Comparison of ENCODE assay signal across 28 cellular contexts in genomic region chr4:167614866-167615265, GRCh38.
DNase-seq lines count a peak whose midpoint lies in the region; ATAC-seq, FAIRE-seq and TF ChIP-seq lines count a peak whose summit lies in the region.
"Had no signal": no experiment of that assay in that cellular context is flagged by ENCODE, and none has a peak within 500 bp of the region (broad histone marks: within the 10 kb centered on the region; RNA-seq: fewer than 3 reads in every experiment).

No MANE protein-coding gene starts in this region.

- H3K4me3 ChIP-seq in epithelial cell of esophagus (ENCODE audit: low read length) (no peak overlapping the region), retinal pigment epithelial cell (ENCODE audit: low read length) (no peak overlapping the region)
- H3K4me3 ChIP-seq: GM12878, heart left ventricle, prostate gland, tibial artery had no signal

- TF ChIP-seq CTCF in epithelial cell of esophagus (IDR thresholded peaks at IDR 0.05; ENCODE audit: insufficient read depth, low read depth, low read length, missing control alignments): no peak
- TF ChIP-seq CTCF in retinal pigment epithelial cell (conservative IDR thresholded peaks at IDR 0.05; ENCODE audit: low read depth, low read length): no peak

- FAIRE-seq in H54 (lab: Jason Lieb, UNC): peak; percentile 15
- FAIRE-seq: GM12878, H1 had no signal

- no peak for TF ChIP-seq POLR2A in H54 (IDR thresholded peaks at IDR 0.05; ENCODE audit: low read depth, low read length)

- ATAC-seq in HG03460 (IDR thresholded peaks at IDR 0.05; ENCODE audit: unreplicated experiment): no peak
- ATAC-seq: activated T-cell treated with anti-CD3 and anti-CD28 coated beads, Interleukin-2, amount 50 U/mL, for 4 hours; GM12878; heart left ventricle; naive thymus-derived CD4-positive, alpha-beta T cell; sciatic nerve had no signal

- DNase-seq in H54 (ENCODE audit: insufficient read length, low spot score): no peak
- DNase-seq in T1000 (lab: John Stamatoyannopoulos, UW): peak; percentile 67
- peak; percentile 39 for DNase-seq in epithelial cell of esophagus (ENCODE audit: low read depth)
- peak; percentile 4 for DNase-seq in retinal pigment epithelial cell (ENCODE audit: low read depth)
- no peak for DNase-seq in middle frontal gyrus (ENCODE audit: extremely low spot score, low spot score)
- DNase-seq in NAMALWA (ENCODE audit: low spot score): no peak
- DNase-seq in activated effector memory CD4-positive, alpha-beta T cell treated with Interleukin-2 at 50 U/mL for 16 hours: no peak
- DNase-seq: activated gamma-delta T cell treated with Interleukin-2 at 50 U/mL for 16 hours; activated T-cell treated with anti-CD3 and anti-CD28 coated beads, Interleukin-2, amount 50 U/mL, for 4 hours; CD8-positive, alpha-beta memory T cell; cortex of kidney; effector memory CD4-positive, alpha-beta T cell; heart left ventricle; Kasumi-1; midbrain; naive thymus-derived CD4-positive, alpha-beta T cell; NCI-H1092; NCI-H187; NCI-H2171; NCI-H510A treated with DMSO at 0.1 percent for 48 hours; nucleus accumbens; stimulated activated CD4-positive, alpha-beta T cell treated with anti-CD3 and anti-CD28 coated beads, Interleukin-2, amount 100 ng/mL, for 48 hours; tibial artery had no signal

Comparison
In these comparisons a context has a peak if more than half of its experiments do, and no peak if none do; other contexts are left out.
1. DNase-seq: peak in T1000 (single experiment), epithelial cell of esophagus (single experiment) and retinal pigment epithelial cell (single experiment); none in H54 (single experiment), middle frontal gyrus (single experiment), NAMALWA (single experiment) and activated effector memory CD4-positive, alpha-beta T cell treated with Interleukin-2 at 50 U/mL for 16 hours (single experiment).